ENCODE assay signal across 1 cellular context in the genomic region with DNA sequence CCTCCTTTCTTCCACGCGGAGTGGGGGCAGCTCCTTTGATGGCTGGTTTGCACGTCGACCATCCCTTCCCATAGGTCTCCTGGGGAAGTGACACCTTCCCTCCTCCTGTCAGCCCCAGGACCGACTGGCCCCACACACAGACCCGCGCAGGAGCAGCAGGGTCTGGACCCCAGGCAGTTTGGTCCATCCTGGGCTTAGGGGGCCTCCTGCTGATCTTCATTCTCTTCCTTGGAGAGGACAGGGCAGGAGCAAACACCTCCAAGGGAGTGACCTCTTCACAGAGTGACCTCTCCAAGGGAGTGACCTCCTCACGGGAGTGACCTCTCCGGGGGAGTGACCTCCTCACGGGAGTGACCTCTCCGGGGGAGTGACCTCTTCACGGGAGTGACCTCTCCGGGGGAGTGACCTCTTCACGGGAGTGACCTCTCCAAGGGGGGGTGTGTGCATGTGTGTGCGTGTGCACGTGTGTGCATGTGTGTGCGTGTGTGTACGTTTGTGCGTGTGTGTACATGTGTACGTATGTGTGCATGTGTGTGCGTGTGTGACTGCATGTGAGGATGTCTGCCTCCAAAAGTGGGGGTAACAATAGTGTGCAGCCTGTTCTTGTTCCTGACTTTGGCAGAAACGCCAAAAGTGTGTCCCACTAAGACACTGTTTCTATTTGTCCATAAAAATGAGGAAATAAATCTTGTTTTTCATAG.
TF ChIP-seq lines count a peak whose summit lies in the region.

No MANE protein-coding gene starts in this region.

TF ChIP-seq in H1, 55 proteins besides CTCF, POLR2A, EP300 and RAD21:
- TF ChIP-seq FOSL1 (IDR thresholded peaks at IDR 0.05; ENCODE audit: insufficient read depth, low read depth, low read length) (no peak), ZNF274 (IDR thresholded peaks at IDR 0.05; ENCODE audit: borderline replicate concordance, extremely low read depth, low read length) (no peak), SIRT6 (IDR thresholded peaks at IDR 0.05; ENCODE audit: low read length) (no peak), YY1 (IDR thresholded peaks at IDR 0.05; ENCODE audit: low read depth, low read length) (no peak), TEAD4 (IDR thresholded peaks at IDR 0.05; ENCODE audit: low read depth, low read length) (no peak), TBP (IDR thresholded peaks at IDR 0.05; ENCODE audit: low read depth, low read length) (no peak), KDM1A (IDR thresholded peaks at IDR 0.05; ENCODE audit: borderline replicate concordance, low read length) (no peak), BRCA1 (IDR thresholded peaks at IDR 0.05; ENCODE audit: low read depth, low read length) (no peak), SP2 (IDR thresholded peaks at IDR 0.05; ENCODE audit: low read length) (no peak), NANOG (IDR thresholded peaks at IDR 0.05; ENCODE audit: insufficient read depth, low read depth, low read length, poor library complexity, severe bottlenecking) (no peak)
- TF ChIP-seq, protein P1, sequence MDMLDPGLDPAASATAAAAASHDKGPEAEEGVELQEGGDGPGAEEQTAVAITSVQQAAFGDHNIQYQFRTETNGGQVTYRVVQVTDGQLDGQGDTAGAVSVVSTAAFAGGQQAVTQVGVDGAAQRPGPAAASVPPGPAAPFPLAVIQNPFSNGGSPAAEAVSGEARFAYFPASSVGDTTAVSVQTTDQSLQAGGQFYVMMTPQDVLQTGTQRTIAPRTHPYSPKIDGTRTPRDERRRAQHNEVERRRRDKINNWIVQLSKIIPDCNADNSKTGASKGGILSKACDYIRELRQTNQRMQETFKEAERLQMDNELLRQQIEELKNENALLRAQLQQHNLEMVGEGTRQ (IDR thresholded peaks at IDR 0.05; ENCODE audit: low read length): no peak
- TF ChIP-seq, protein P2, sequence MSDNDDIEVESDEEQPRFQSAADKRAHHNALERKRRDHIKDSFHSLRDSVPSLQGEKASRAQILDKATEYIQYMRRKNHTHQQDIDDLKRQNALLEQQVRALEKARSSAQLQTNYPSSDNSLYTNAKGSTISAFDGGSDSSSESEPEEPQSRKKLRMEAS (IDR thresholded peaks at IDR 0.05): no peak
TF ChIP-seq in H1: peak in this region for 0.
